Comparison of ENCODE assay signal across 18 cellular contexts in genomic region chr3:136676009-136676408, GRCh38.
A peak's percentile ranks its signal among the peaks of the same experiment; 100 is the strongest.
DNase-seq lines count a peak whose midpoint lies in the region; ATAC-seq, FAIRE-seq and TF ChIP-seq lines count a peak whose summit lies in the region.
"Had no signal": no experiment of that assay in that cellular context is flagged by ENCODE, and none has a peak within 500 bp of the region (broad histone marks: within the 10 kb centered on the region; RNA-seq: fewer than 3 reads in every experiment).

No MANE protein-coding gene starts in this region.

- peaks cover 82% of the 10 kb centered on the region for H3K79me2 ChIP-seq in Karpas-422 (ENCODE audit: low read length)
- peaks cover 92% of the 10 kb centered on the region for H3K79me2 ChIP-seq in SU-DHL-6 (ENCODE audit: insufficient read depth, low read length)

- peaks cover 45% of the 10 kb centered on the region for H3K4me1 Mint-ChIP-seq in activated T-cell treated with anti-CD3 and anti-CD28 coated beads, Interleukin-2, amount 50 U/mL, for 4 hours (ENCODE audit: low read depth)

- H3K36me3 ChIP-seq in Karpas-422 (ENCODE audit: insufficient read depth, low read length) (no peaks in the 10 kb centered on the region), SU-DHL-6 (ENCODE audit: low read length) (no peaks in the 10 kb centered on the region), colonic mucosa (no peaks in the 10 kb centered on the region)

- ATAC-seq in GM21576 (IDR thresholded peaks at IDR 0.05; ENCODE audit: unreplicated experiment) = no peak
- ATAC-seq in activated T-cell treated with anti-CD3 and anti-CD28 coated beads, Interleukin-2, amount 50 U/mL, for 4 hours = no peak
- ATAC-seq: HCT116 had no signal

- DNase-seq in GM12891 (ENCODE audit: insufficient read length, low spot score) (no peak), Karpas-422 (no peak), SIG-M5 treated with dmso at 0.1 percent for 504 hours (lab: John Stamatoyannopoulos, UW; ENCODE audit: unreplicated experiment) (no peak), colonic mucosa (no peak)
- no peak for DNase-seq in activated T-cell treated with anti-CD3 and anti-CD28 coated beads, Interleukin-2, amount 50 U/mL, for 4 hours
- DNase-seq: 8988T; C1 segment of cervical spinal cord; Caco-2; CD4-positive, CD25-positive, alpha-beta regulatory T cell; CD8-positive, alpha-beta memory T cell; GM23248; HFFc6; KBM-7 had no signal

- no peak for TF ChIP-seq POLR2A in GM12891 (IDR thresholded peaks at IDR 0.05; ENCODE audit: low read depth, low read length)

- H3K27me3 ChIP-seq in Karpas-422 (ENCODE audit: low read length) = no peaks in the 10 kb centered on the region
- no peaks in the 10 kb centered on the region for H3K27me3 ChIP-seq in SU-DHL-6 (ENCODE audit: low read length)
- H3K27me3 ChIP-seq in colonic mucosa = no peaks in the 10 kb centered on the region

- no peak for TF ChIP-seq CTCF in SU-DHL-6 (IDR thresholded peaks at IDR 0.05; ENCODE audit: insufficient read depth, low read length, poor library complexity, severe bottlenecking)
- TF ChIP-seq CTCF in colonic mucosa (IDR thresholded peaks at IDR 0.05) = no peak

- H3K4me3 ChIP-seq in Karpas-422 (ENCODE audit: low read length) (no peak overlapping the region), SU-DHL-6 (ENCODE audit: insufficient read depth, low read length, poor library complexity, severe bottlenecking) (no peak overlapping the region), colonic mucosa (no peak overlapping the region)
- H3K4me3 ChIP-seq: GM23248 had no signal

- peaks cover 13% of the 10 kb centered on the region for H3K36me3 Mint-ChIP-seq in activated T-cell treated with anti-CD3 and anti-CD28 coated beads, Interleukin-2, amount 50 U/mL, for 4 hours (ENCODE audit: insufficient read depth)

- H4K20me1 ChIP-seq in Karpas-422 (ENCODE audit: insufficient read depth, low read depth, low read length) (no peaks in the 10 kb centered on the region), SU-DHL-6 (ENCODE audit: low read depth, low read length) (no peaks in the 10 kb centered on the region)

- peak; percentile 70 for FAIRE-seq in GM12891 (lab: Jason Lieb, UNC)
- FAIRE-seq: D721Med had no signal

- H3K4me1 ChIP-seq in Karpas-422 (ENCODE audit: low read length) (peaks cover 41% of the 10 kb centered on the region), colonic mucosa (no peaks in the 10 kb centered on the region)
- H3K4me1 ChIP-seq: Caco-2 had no signal

- no peaks in the 10 kb centered on the region for H3K27me3 Mint-ChIP-seq in activated T-cell treated with anti-CD3 and anti-CD28 coated beads, Interleukin-2, amount 50 U/mL, for 4 hours (ENCODE audit: low read depth)
- H3K27me3 Mint-ChIP-seq: B cell; CD4-positive, CD25-positive, alpha-beta regulatory T cell; CD8-positive, alpha-beta memory T cell had no signal

- no peak overlapping the region for H3K9ac ChIP-seq in Karpas-422 (ENCODE audit: low read length)
- H3K9ac ChIP-seq in SU-DHL-6 (ENCODE audit: low read length) = no peak overlapping the region
- no peak overlapping the region for H3K9ac ChIP-seq in colonic mucosa (ENCODE audit: low read depth in 2 of 2, low read length in 2 of 2)
- H3K9ac ChIP-seq: GM23248 had no signal

- H3K9me3 ChIP-seq in Karpas-422 (ENCODE audit: low read length) = no peaks in the 10 kb centered on the region
- no peaks in the 10 kb centered on the region for H3K9me3 ChIP-seq in SU-DHL-6 (ENCODE audit: insufficient read depth, low read length)
- H3K9me3 ChIP-seq in colonic mucosa = no peaks in the 10 kb centered on the region
- H3K9me3 ChIP-seq: Caco-2 had no signal

- intact Hi-C loops in colonic mucosa (cut with DNase I) = no loop called here

- H2AFZ ChIP-seq in Karpas-422 (ENCODE audit: low read length) = no peak overlapping the region
- H2AFZ ChIP-seq in SU-DHL-6 (ENCODE audit: low read depth, low read length, severe bottlenecking) = no peak overlapping the region
- H2AFZ ChIP-seq: GM23248 had no signal

- H3K9me2 ChIP-seq in Karpas-422 (replicated peaks; ENCODE audit: insufficient read depth, low read length) = no peaks in the 10 kb centered on the region
- H3K9me2 ChIP-seq in SU-DHL-6 (replicated peaks; ENCODE audit: insufficient read depth, low read length) = no peaks in the 10 kb centered on the region

- H3F3A ChIP-seq in SU-DHL-6 (ENCODE audit: insufficient read depth) = peaks cover 7% of the 10 kb centered on the region; the same call in 1 of the 2 replicates

- peak overlapping the region; percentile 33 for H3K4me2 ChIP-seq in Karpas-422 (ENCODE audit: low read depth, low read length, poor library complexity, severe bottlenecking)
- H3K4me2 ChIP-seq in SU-DHL-6 (ENCODE audit: low read depth, low read length, poor library complexity, severe bottlenecking) = peak overlapping the region; percentile 45

- H3K27ac ChIP-seq in Karpas-422 (ENCODE audit: low read length) (peak overlapping the region; percentile 32), SU-DHL-6 (ENCODE audit: low read depth, low read length) (peak overlapping the region; percentile 66; the same call in 1 of the 2 replicates), colonic mucosa (no peak overlapping the region)
- H3K27ac ChIP-seq: GM23248 had no signal

- no peak overlapping the region for H3K4me3 Mint-ChIP-seq in activated T-cell treated with anti-CD3 and anti-CD28 coated beads, Interleukin-2, amount 50 U/mL, for 4 hours
- H3K4me3 Mint-ChIP-seq: B cell, HFFc6 had no signal

- no peaks in the 10 kb centered on the region for H3K9me3 Mint-ChIP-seq in activated T-cell treated with anti-CD3 and anti-CD28 coated beads, Interleukin-2, amount 50 U/mL, for 4 hours
- H3K9me3 Mint-ChIP-seq: CD4-positive, CD25-positive, alpha-beta regulatory T cell; CD8-positive, alpha-beta memory T cell; HFFc6 had no signal

TF ChIP-seq in GM12891, 5 proteins besides CTCF, POLR2A, EP300 and RAD21:
- TF ChIP-seq TAF1 (IDR thresholded peaks at IDR 0.05; ENCODE audit: low read depth, low read length) = no peak
- no peak for TF ChIP-seq SPI1 (IDR thresholded peaks at IDR 0.05; ENCODE audit: low read depth, low read length)
- TF ChIP-seq POLR2AphosphoS5 (IDR thresholded peaks at IDR 0.05; ENCODE audit: low read depth, low read length) = no peak
- no peak for TF ChIP-seq POU2F2 (IDR thresholded peaks at IDR 0.05; ENCODE audit: low read depth, low read length)
- TF ChIP-seq PAX5 (IDR thresholded peaks at IDR 0.05; ENCODE audit: insufficient read depth, low read length, severe bottlenecking) = no peak
